8 cellular contexts compared by ENCODE assay signal in the genomic region with DNA sequence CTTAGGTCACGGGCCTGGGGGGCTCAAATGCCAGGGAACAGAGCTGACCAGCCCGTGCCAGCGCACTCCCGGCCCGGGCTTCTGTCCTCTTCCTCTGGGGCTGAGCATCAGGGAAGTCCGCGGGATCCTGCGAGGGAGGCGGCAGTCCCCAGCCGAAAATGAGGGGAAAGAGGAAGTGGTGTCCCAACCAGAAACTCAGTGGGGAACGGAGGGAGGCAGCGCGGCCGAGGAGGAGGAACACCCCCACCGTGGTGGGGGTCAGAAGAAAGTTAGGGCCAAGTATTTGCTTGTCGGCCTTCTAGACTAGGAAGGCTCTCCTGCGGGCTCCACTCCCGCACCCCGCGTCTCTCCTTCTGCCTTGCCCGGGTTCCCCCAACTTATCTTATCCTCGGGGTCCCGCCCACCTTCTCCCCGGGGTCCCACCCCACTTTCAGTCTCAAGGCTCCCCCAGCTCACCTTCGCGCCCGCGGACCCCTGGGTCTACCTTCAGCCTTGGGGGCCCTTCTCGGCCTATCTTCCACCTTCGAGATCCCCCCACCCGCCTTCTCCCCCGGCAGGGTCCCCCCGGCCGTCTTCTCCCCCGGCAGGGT. TPM values are rescaled to one million over a fixed set of nuclear protein-coding genes. Genes with fewer than 3 reads are reported as not detected.
DNase-seq lines count a peak whose midpoint lies in the region; ATAC-seq and TF ChIP-seq lines count a peak whose summit lies in the region.

No MANE protein-coding gene starts in this region.

- no peaks in the 10 kb centered on the region for H3K27me3 Mint-ChIP-seq in activated CD4-positive, alpha-beta T cell treated with anti-CD3 and anti-CD28 coated beads, Interleukin-2, amount 10 ng/mL, durations not matched to agents 24 days and 14 days

- peak overlapping the region; percentile 91 for H3K4me3 Mint-ChIP-seq in activated CD4-positive, alpha-beta T cell treated with anti-CD3 and anti-CD28 coated beads, Interleukin-2, amount 10 ng/mL, durations not matched to agents 24 days and 14 days

- peak overlapping the region; percentile 96 for H3K4me2 ChIP-seq in MM.1S (ENCODE audit: low read depth, low read length)

- H3K27ac ChIP-seq in MM.1S (ENCODE audit: low read length) = no peak overlapping the region
- peak overlapping the region; percentile 74 for H3K27ac ChIP-seq in effector memory CD4-positive, alpha-beta T cell (ENCODE audit: insufficient read depth, low read length, poor library complexity, severe bottlenecking)

- peak overlapping the region; percentile 94 for H3K27ac Mint-ChIP-seq in activated CD4-positive, alpha-beta T cell treated with anti-CD3 and anti-CD28 coated beads, Interleukin-2, amount 10 ng/mL, durations not matched to agents 24 days and 14 days

- peaks cover 26% of the 10 kb centered on the region for H3K4me1 Mint-ChIP-seq in activated CD4-positive, alpha-beta T cell treated with anti-CD3 and anti-CD28 coated beads, Interleukin-2, amount 10 ng/mL, durations not matched to agents 24 days and 14 days

- intact Hi-C loops in activated CD4-positive, alpha-beta T cell treated with anti-CD3 and anti-CD28 coated beads, Interleukin-2, amount 10 ng/mL, durations not matched to agents 24 days and 14 days (cut with micrococcal nuclease) = no loop called here

- peaks cover 45% of the 10 kb centered on the region for H3K79me2 ChIP-seq in MM.1S (ENCODE audit: low read length)

- H3K27me3 ChIP-seq in MM.1S (replicated peaks; ENCODE audit: insufficient read depth, low read length) = no peaks in the 10 kb centered on the region
- H3K27me3 ChIP-seq in effector memory CD4-positive, alpha-beta T cell (replicated peaks; ENCODE audit: control insufficient read depth, insufficient read depth, low read length, poor library complexity, severe bottlenecking) = no peaks in the 10 kb centered on the region

- peak; percentile 38 for ATAC-seq in GM19351 (IDR thresholded peaks at IDR 0.05; ENCODE audit: unreplicated experiment)

- no peaks in the 10 kb centered on the region for H4K20me1 ChIP-seq in MM.1S (ENCODE audit: insufficient read depth, low read length)

- peak; percentile 56 to 64 for DNase-seq in AML-193 (lab: John Stamatoyannopoulos, UW)
- DNase-seq in MM.1S = peak; percentile 37
- peak; percentile 86 for DNase-seq in activated CD4-positive, alpha-beta T cell treated with anti-CD3 and anti-CD28 coated beads, Interleukin-2, amount 10 ng/mL, durations not matched to agents 24 days and 14 days
- peak; percentile 34 to 50 (median 38) for DNase-seq in effector memory CD4-positive, alpha-beta T cell
- DNase-seq in lung microvascular endothelial cell (ENCODE audit: low read depth in 2 of 2) = peak; percentile 35 to 40
- DNase-seq in stimulated activated CD8-positive, alpha-beta memory T cell treated with anti-CD3 and anti-CD28 coated beads, Interleukin-4, amount 100 ng/mL, for 4 hours (ENCODE audit: low read depth in 2 of 2, low spot score in 1 of 2) = peak; percentile 10 to 41
- no peak for DNase-seq in NCI-H187 treated with DMSO at 0.1 percent for 48 hours (lab: John Stamatoyannopoulos, UW)

- no peak for TF ChIP-seq CTCF in MM.1S (IDR thresholded peaks at IDR 0.05; ENCODE audit: low read length)

- H3F3A ChIP-seq in MM.1S (ENCODE audit: insufficient read depth, low read length) = peaks cover 6% of the 10 kb centered on the region; the same call in 1 of the 2 replicates

- H2AFZ ChIP-seq in MM.1S (ENCODE audit: low read length) = peak overlapping the region; percentile 84

- peak overlapping the region; percentile 78 for H3K9ac ChIP-seq in MM.1S (ENCODE audit: low read length)

- H3K9me3 ChIP-seq in MM.1S (replicated peaks; ENCODE audit: insufficient read depth, low read length) = no peaks in the 10 kb centered on the region
- no peaks in the 10 kb centered on the region for H3K9me3 ChIP-seq in effector memory CD4-positive, alpha-beta T cell (ENCODE audit: control insufficient read depth, low read length)

- H3K9me3 Mint-ChIP-seq in activated CD4-positive, alpha-beta T cell treated with anti-CD3 and anti-CD28 coated beads, Interleukin-2, amount 10 ng/mL, durations not matched to agents 24 days and 14 days = peaks cover 5% of the 10 kb centered on the region

- H3K4me1 ChIP-seq in MM.1S (ENCODE audit: low read length) = peaks cover 6% of the 10 kb centered on the region; the same call in 1 of the 2 replicates
- peaks cover 23% of the 10 kb centered on the region for H3K4me1 ChIP-seq in effector memory CD4-positive, alpha-beta T cell (ENCODE audit: control insufficient read depth, insufficient read depth, low read length, poor library complexity, severe bottlenecking)

- H3K36me3 ChIP-seq in MM.1S (replicated peaks; ENCODE audit: insufficient read depth, low read length) = no peaks in the 10 kb centered on the region
- no peaks in the 10 kb centered on the region for H3K36me3 ChIP-seq in effector memory CD4-positive, alpha-beta T cell (ENCODE audit: control insufficient read depth, insufficient read depth, low read length)

- peak overlapping the region; percentile 72 for H3K4me3 ChIP-seq in MM.1S (ENCODE audit: low read length)
- peak overlapping the region; percentile 82 for H3K4me3 ChIP-seq in effector memory CD4-positive, alpha-beta T cell (ENCODE audit: insufficient read depth, low read depth, low read length, poor library complexity, severe bottlenecking)

- peaks cover 12% of the 10 kb centered on the region for H3K36me3 Mint-ChIP-seq in activated CD4-positive, alpha-beta T cell treated with anti-CD3 and anti-CD28 coated beads, Interleukin-2, amount 10 ng/mL, durations not matched to agents 24 days and 14 days (ENCODE audit: low read depth)

- no peaks in the 10 kb centered on the region for H3K9me2 ChIP-seq in MM.1S (replicated peaks; ENCODE audit: insufficient read depth, low read length)

RNA-seq across cellular contexts. Expression of a gene that starts 0.6 kb away (rescaled TPM):
- total RNA-seq in activated CD4-positive, alpha-beta T cell treated with anti-CD3 and anti-CD28 coated beads, Interleukin-2, amount 10 ng/mL, durations not matched to agents 24 days and 14 days = 22.4 and 25.0 TPM in 2 replicates
- total RNA-seq in lung microvascular endothelial cell = 7.6 and 13.9 TPM in 2 replicates
